27 cellular contexts compared by ENCODE assay signal in the genomic region with DNA sequence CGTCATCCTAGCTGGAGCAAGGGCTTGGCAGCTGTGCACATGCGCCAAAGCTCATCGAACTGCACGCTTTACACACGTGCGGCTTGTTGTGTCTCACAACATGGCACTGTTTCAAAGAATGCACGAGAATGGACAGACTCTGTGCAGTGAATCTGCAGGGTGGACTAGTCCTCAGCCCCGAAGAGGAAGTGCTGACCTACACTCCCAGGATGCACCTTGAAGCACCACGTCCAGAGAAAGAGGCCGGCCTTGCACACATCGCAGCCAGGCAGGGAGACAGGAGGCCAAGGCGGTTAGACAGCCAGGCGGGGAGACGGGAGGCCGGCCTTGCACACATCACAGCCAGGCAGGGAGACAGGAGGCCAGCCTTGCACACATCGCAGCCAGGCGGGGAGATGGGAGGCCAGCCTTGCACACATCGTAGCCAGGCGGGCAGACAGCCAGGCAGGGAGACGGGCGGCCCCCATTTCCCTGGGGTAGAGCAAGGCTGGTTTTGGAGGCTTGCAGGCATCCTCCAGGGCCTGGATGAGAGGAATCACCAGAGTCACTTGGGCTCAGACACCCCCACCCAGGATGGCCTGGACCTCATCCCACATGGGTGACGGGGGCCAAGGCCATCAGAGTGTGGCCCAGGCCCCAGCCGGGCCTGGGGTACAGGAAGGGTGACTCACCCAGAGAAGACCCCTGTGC. TPM values are rescaled to one million over a fixed set of nuclear protein-coding genes. Genes with fewer than 3 reads are reported as not detected.
"Had no signal": no experiment of that assay in that cellular context is flagged by ENCODE, and none has a peak within 500 bp of the region (broad histone marks: within the 10 kb centered on the region; RNA-seq: fewer than 3 reads in every experiment).

No MANE protein-coding gene starts in this region.

- H3K9me3 ChIP-seq: gastrocnemius medialis, sigmoid colon, thoracic aorta, upper lobe of left lung had no signal

- H3K4me3 Mint-ChIP-seq: activated B cell treated with CpG ODN at 0.5 μM for 24 hours; activated CD4-positive, alpha-beta T cell treated with anti-CD3 and anti-CD28 coated beads for 36 hours; activated naive CD8-positive, alpha-beta T cell treated with anti-CD3 and anti-CD28 coated beads for 36 hours; activated T-cell treated with anti-CD3 and anti-CD28 coated beads, Interleukin-2, amount 50 U/mL, for 4 hours; natural killer cell; T-helper 1 cell treated with Interleukin-12 subunit alpha and Interleukin-12 subunit beta and Interleukin-4 antibody, amounts not matched to agents 30 μg/mL and 1 μg/mL, for 36 hours had no signal

- H3K27me3 Mint-ChIP-seq: activated CD4-positive, alpha-beta T cell treated with anti-CD3 and anti-CD28 coated beads for 36 hours; activated naive CD8-positive, alpha-beta T cell treated with anti-CD3 and anti-CD28 coated beads for 36 hours had no signal

- H3K27ac Mint-ChIP-seq: activated B cell treated with CpG ODN at 0.5 μM for 24 hours; activated CD4-positive, alpha-beta T cell treated with anti-CD3 and anti-CD28 coated beads for 36 hours; activated naive CD8-positive, alpha-beta T cell treated with anti-CD3 and anti-CD28 coated beads for 36 hours; natural killer cell; T-helper 1 cell treated with Interleukin-12 subunit alpha and Interleukin-12 subunit beta and Interleukin-4 antibody, amounts not matched to agents 30 μg/mL and 1 μg/mL, for 36 hours had no signal

- ATAC-seq: activated CD4-positive, alpha-beta T cell treated with anti-CD3 and anti-CD28 coated beads for 36 hours; activated T-cell treated with anti-CD3 and anti-CD28 coated beads, Interleukin-2, amount 50 U/mL, for 4 hours; gastrocnemius medialis; left ventricle myocardium superior; natural killer cell had no signal

- H3K36me3 Mint-ChIP-seq: activated naive CD8-positive, alpha-beta T cell treated with anti-CD3 and anti-CD28 coated beads for 36 hours; natural killer cell had no signal

- H3K4me1 Mint-ChIP-seq: activated B cell treated with CpG ODN at 0.5 μM for 24 hours; activated CD4-positive, alpha-beta T cell treated with anti-CD3 and anti-CD28 coated beads for 36 hours; activated naive CD8-positive, alpha-beta T cell treated with anti-CD3 and anti-CD28 coated beads for 36 hours; natural killer cell had no signal

- H3K27me3 ChIP-seq: sigmoid colon had no signal

- H3K9me3 Mint-ChIP-seq: T-helper 1 cell treated with Interleukin-12 subunit alpha and Interleukin-12 subunit beta and Interleukin-4 antibody, amounts not matched to agents 30 μg/mL and 1 μg/mL, for 36 hours had no signal

- DNase-seq: activated B cell treated with CpG ODN at 0.5 μM for 24 hours; activated CD4-positive, alpha-beta T cell treated with anti-CD3 and anti-CD28 coated beads for 36 hours; activated CD4-positive, alpha-beta T cell treated with anti-CD3 and anti-CD28 coated beads, Interleukin-2, amount 50 U/mL, for 48 hours; activated CD8-positive, alpha-beta memory T cell treated with anti-CD3 and anti-CD28 coated beads, Interleukin-2, amount 50 U/mL, for 48 hours; activated naive CD4-positive, alpha-beta T cell treated with Interleukin-2 at 50 U/mL for 16 hours; activated naive CD8-positive, alpha-beta T cell treated with anti-CD3 and anti-CD28 coated beads for 36 hours; activated T-cell treated with anti-CD3 and anti-CD28 coated beads, Interleukin-2, amount 50 U/mL, for 4 hours; cerebellar nuclear complex; esophagus squamous epithelium; gastrocnemius medialis; head of caudate nucleus; left ventricle myocardium superior; mammary epithelial cell; midbrain; natural killer cell; occipital lobe; sigmoid colon; stimulated activated CD4-positive, alpha-beta T cell treated with anti-CD3 and anti-CD28 coated beads, Interleukin-15, amount 100 ng/mL, for 24 hours; stimulated activated CD4-positive, alpha-beta T cell treated with anti-CD3 and anti-CD28 coated beads, Interleukin-2, amount 100 ng/mL, for 48 hours; stimulated activated naive CD4-positive, alpha-beta T cell treated with Interleukin-2 at 50 U/mL for 16 hours; T1000 had no signal

- H3K4me1 ChIP-seq: esophagus squamous epithelium, gastrocnemius medialis, sigmoid colon, upper lobe of left lung had no signal

- H3K36me3 ChIP-seq: esophagus squamous epithelium, gastrocnemius medialis, sigmoid colon, thoracic aorta, upper lobe of left lung had no signal

- H3K4me3 ChIP-seq: coronary artery, esophagus squamous epithelium, gastrocnemius medialis, sigmoid colon, smooth muscle cell, thoracic aorta, upper lobe of left lung had no signal

- H3K27ac ChIP-seq: coronary artery, esophagus squamous epithelium, gastrocnemius medialis, sigmoid colon, thoracic aorta, upper lobe of left lung had no signal

RNA-seq across cellular contexts. Expression of a gene that starts 9.0 kb away (rescaled TPM):
- total RNA-seq: mammary epithelial cell had no signal

RNA-seq across cellular contexts. Expression of a gene that starts 47.9 kb away (rescaled TPM):
- total RNA-seq: activated B cell treated with CpG ODN at 0.5 μM for 24 hours; activated CD4-positive, alpha-beta T cell treated with anti-CD3 and anti-CD28 coated beads for 36 hours; activated CD8-positive, alpha-beta memory T cell treated with anti-CD3 and anti-CD28 coated beads for 36 hours; activated naive CD8-positive, alpha-beta T cell treated with anti-CD3 and anti-CD28 coated beads for 36 hours; activated T-cell treated with anti-CD3 and anti-CD28 coated beads, Interleukin-2, amount 50 U/mL, for 4 hours; esophagus squamous epithelium; gastrocnemius medialis; left ventricle myocardium superior; mammary epithelial cell; natural killer cell; occipital lobe; sigmoid colon; smooth muscle cell had no signal
- polyA plus RNA-seq: mammary epithelial cell, sigmoid colon, smooth muscle cell had no signal
